Comparison of ENCODE assay signal across 1 cellular context in genomic region chr2:59462418-59463197, GRCh38.
TF ChIP-seq lines count a peak whose summit lies in the region.

No MANE protein-coding gene starts in this region.

TF ChIP-seq in WTC11, 78 proteins besides CTCF, POLR2A, EP300 and RAD21 (continued from another document):
- TF ChIP-seq AFF4 (CRISPR knock-in tag; IDR thresholded peaks at IDR 0.05; ENCODE audit: borderline replicate concordance) (no peak), ZNF219 (CRISPR knock-in tag; IDR thresholded peaks at IDR 0.05; ENCODE audit: borderline replicate concordance) (no peak), ZNF416 (CRISPR knock-in tag; IDR thresholded peaks at IDR 0.05) (no peak), TCF7 (CRISPR knock-in tag; IDR thresholded peaks at IDR 0.05; ENCODE audit: low read depth) (no peak), PRDM15 (CRISPR knock-in tag; IDR thresholded peaks at IDR 0.05) (no peak)
